In genomic region chr1:204848579-204848978, GRCh38 we compare ENCODE assay signal across 20 cellular contexts. TPM values are rescaled to one million over a fixed set of nuclear protein-coding genes. Genes with fewer than 3 reads are reported as not detected.
DNase-seq lines count a peak whose midpoint lies in the region; ATAC-seq, FAIRE-seq and TF ChIP-seq lines count a peak whose summit lies in the region.
"Had no signal": no experiment of that assay in that cellular context is flagged by ENCODE, and none has a peak within 500 bp of the region (broad histone marks: within the 10 kb centered on the region; RNA-seq: fewer than 3 reads in every experiment).

No MANE protein-coding gene starts in this region.

- no peak overlapping the region for H3K27ac Mint-ChIP-seq in osteocyte (ENCODE audit: unreplicated experiment)
- H3K27ac Mint-ChIP-seq: CD4-positive, alpha-beta T cell; GM23338 had no signal

- TF ChIP-seq EP300 in K562 (IDR thresholded peaks at IDR 0.05; ENCODE audit: low read length) = no peak

- no peak for TF ChIP-seq RAD21 in K562 (CRISPR knock-in tag; conservative IDR thresholded peaks at IDR 0.05 in 1 of 2, IDR thresholded peaks at IDR 0.05 in 1 of 2)

- WGBS in K562 (ENCODE audit: insufficient coverage, low coverage, missing lambda C conversion rate) = 1% methylated on average over 5 of the region's 5 CpGs

- peaks cover 12 to 26% of the 10 kb centered on the region in 2 experiments for H3K27me3 ChIP-seq in K562 (ENCODE audit: control insufficient read depth in 2 of 2, insufficient read depth in 2 of 2, low read length in 2 of 2)
- peaks cover 64% of the 10 kb centered on the region for H3K27me3 ChIP-seq in PC-9 (ENCODE audit: insufficient read depth, low read depth)

- no peak overlapping the region for H3K9ac ChIP-seq in K562 (ENCODE audit: insufficient read depth in 1 of 2, low read depth in 2 of 2, low read length in 2 of 2)

- H3K4me2 ChIP-seq in K562 (ENCODE audit: insufficient read depth, low read length) (no peak overlapping the region), PC-9 (no peak overlapping the region)
- H3K4me2 ChIP-seq: A549, GM23338 had no signal

- H3K4me1 ChIP-seq in K562 (replicated peaks in 1 of 2; ENCODE audit: control insufficient read depth in 2 of 2, insufficient read depth in 2 of 2, low read length in 2 of 2) (no peaks in the 10 kb centered on the region), PC-9 (replicated peaks; ENCODE audit: insufficient read depth) (no peaks in the 10 kb centered on the region)
- H3K4me1 ChIP-seq: A549, Caco-2 had no signal

- peaks cover 9% of the 10 kb centered on the region; the same call in 1 of the 2 replicates for H4K20me1 ChIP-seq in K562 (replicated peaks; ENCODE audit: control insufficient read depth, insufficient read depth, low read length)
- H4K20me1 ChIP-seq in PC-9 (ENCODE audit: insufficient read depth) = no peaks in the 10 kb centered on the region

- H3K9me1 ChIP-seq in K562 (ENCODE audit: control insufficient read depth, insufficient read depth, low read length) = no peaks in the 10 kb centered on the region

- H2AFZ ChIP-seq in K562 (ENCODE audit: low read depth, low read length) (no peak overlapping the region), PC-9 (no peak overlapping the region)
- H2AFZ ChIP-seq: GM23338 had no signal

- no peak for ATAC-seq in K562
- ATAC-seq: A549, GM23338 had no signal

- peaks cover 2% of the 10 kb centered on the region for H3K27me3 Mint-ChIP-seq in osteocyte (ENCODE audit: unreplicated experiment)

- H3K9me3 Mint-ChIP-seq in osteocyte (ENCODE audit: unreplicated experiment) = no peaks in the 10 kb centered on the region
- H3K9me3 Mint-ChIP-seq: CD4-positive, alpha-beta T cell; GM23338 had no signal

- FAIRE-seq in K562 (lab: Jason Lieb, UNC) = peak; percentile 35
- FAIRE-seq: A549, H54 had no signal

- intact Hi-C loops in K562 (cut with micrococcal nuclease) = no loop called here
- intact Hi-C loops in PC-9 (cut with micrococcal nuclease; ENCODE audit: unreplicated experiment) = no loop called here

- no peak for TF ChIP-seq POLR2A in K562 (conservative IDR thresholded peaks at IDR 0.05)

- CTCF ChIA-PET in K562 (lab: Yijun Ruan, JAX; ENCODE audit: low intra/inter-chr PET ratio) = no interaction called here
- CTCF ChIA-PET in PC-9 (lab: Charles Lee) = no interaction called here

- H3F3A ChIP-seq in PC-9 (ENCODE audit: insufficient read depth, low read depth) = no peaks in the 10 kb centered on the region

- H3K4me3 Mint-ChIP-seq in osteocyte (ENCODE audit: unreplicated experiment) = no peak overlapping the region
- H3K4me3 Mint-ChIP-seq: CD4-positive, alpha-beta T cell; GM23338 had no signal

- in situ Hi-C loops in K562 (cut with MboI) = no loop called here

- no peaks in the 10 kb centered on the region for H3K9me2 ChIP-seq in PC-9 (ENCODE audit: insufficient read depth)

- H3K36me3 Mint-ChIP-seq in osteocyte (ENCODE audit: unreplicated experiment) = no peaks in the 10 kb centered on the region

- no peaks in the 10 kb centered on the region for H3K4me1 Mint-ChIP-seq in osteocyte (ENCODE audit: unreplicated experiment)

- no peaks in the 10 kb centered on the region for H3K36me3 ChIP-seq in K562 (ENCODE audit: control insufficient read depth, insufficient read depth, low read length)
- no peaks in the 10 kb centered on the region for H3K36me3 ChIP-seq in PC-9 (ENCODE audit: low read depth)

- TF ChIP-seq CTCF in K562 (IDR thresholded peaks at IDR 0.05 in 2 of 3, conservative IDR thresholded peaks at IDR 0.05 in 1 of 3; ENCODE audit: insufficient read depth in 2 of 3, low read depth in 1 of 3, low read length in 3 of 3) = no peak
- no peak for TF ChIP-seq CTCF in PC-9 (conservative IDR thresholded peaks at IDR 0.05)
- no peak for TF ChIP-seq CTCF in osteocyte (IDR thresholded peaks at IDR 0.05)

- BruUV-seq in K562 (replicated peaks; lab: Mats Ljungman, UMichigan) (no TSS peak), PC-9 (replicated peaks; lab: Mats Ljungman, UMichigan) (no TSS peak)

- peak; percentile 81 for DNase-seq in NCI-H82 (lab: John Stamatoyannopoulos, UW)
- no peak for DNase-seq in NCI-H82 treated with DMSO at 0.1 percent for 48 hours (lab: John Stamatoyannopoulos, UW; ENCODE audit: unreplicated experiment)
- DNase-seq in NCI-H146 treated with DMSO at 0.1 percent for 48 hours (lab: John Stamatoyannopoulos, UW; ENCODE audit: unreplicated experiment) = peak; percentile 69
- DNase-seq in K562 (ENCODE audit: extremely low read depth in 1 of 4, low spot score in 3 of 4) = no peak
- DNase-seq in substantia nigra (lab: John Stamatoyannopoulos, UW) = no peak
- no peak for DNase-seq in DMS 273 treated with DMSO at 0.1 percent for 48 hours (lab: John Stamatoyannopoulos, UW)
- DNase-seq in PC-9 = no peak
- no peak for DNase-seq in osteocyte (ENCODE audit: extremely low spot score, unreplicated experiment)
- DNase-seq: AML-193; Caco-2; CD4-positive, alpha-beta T cell; DMS79 treated with DMSO at 0.1 percent for 48 hours; GF-D8; HCEC 1CT had no signal

- H3K79me2 ChIP-seq in K562 (ENCODE audit: control insufficient read depth, insufficient read depth, low read length) (no peaks in the 10 kb centered on the region), PC-9 (ENCODE audit: low read depth) (no peaks in the 10 kb centered on the region)

- no peaks in the 10 kb centered on the region for H3K9me3 ChIP-seq in K562 (replicated peaks; ENCODE audit: control insufficient read depth, insufficient read depth, low read depth, low read length)
- H3K9me3 ChIP-seq in PC-9 (ENCODE audit: insufficient read depth, low read depth) = no peaks in the 10 kb centered on the region
- H3K9me3 ChIP-seq: A549, Caco-2 had no signal

- no peak overlapping the region for H3K4me3 ChIP-seq in K562
- no peak overlapping the region for H3K4me3 ChIP-seq in PC-9
- H3K4me3 ChIP-seq: A549, GM23338 had no signal

- POLR2A ChIA-PET in K562 (lab: Yijun Ruan, JAX) = no interaction called here
- POLR2A ChIA-PET in PC-9 (lab: Charles Lee; ENCODE audit: unreplicated experiment) = no interaction called here

- H3K27ac ChIP-seq in K562 (ENCODE audit: extremely low read depth, low read depth, low read length) (no peak overlapping the region), substantia nigra (ENCODE audit: low read depth, low read length, poor library complexity, severe bottlenecking) (peak overlapping the region; percentile 95), PC-9 (no peak overlapping the region)
- H3K27ac ChIP-seq: 22Rv1, A549, C4-2B, HL-60 had no signal

TF ChIP-seq in K562, 482 proteins besides CTCF, POLR2A, EP300 and RAD21:
- no peak for TF ChIP-seq PTBP1 (IDR thresholded peaks at IDR 0.05; ENCODE audit: low read depth, low read length)
- no peak for TF ChIP-seq ATF7 (IDR thresholded peaks at IDR 0.05)
- TF ChIP-seq CHD4 (IDR thresholded peaks at IDR 0.05; ENCODE audit: insufficient read depth, insufficient replicate concordance, low read depth, low read length, poor library complexity, severe bottlenecking) = no peak
- TF ChIP-seq ZNF644 (tag; IDR thresholded peaks at IDR 0.05; ENCODE audit: low read depth) = no peak
- no peak for TF ChIP-seq ZNF507 (tag; conservative IDR thresholded peaks at IDR 0.05)
- TF ChIP-seq MBD2 (IDR thresholded peaks at IDR 0.05; ENCODE audit: borderline replicate concordance, low read depth) = no peak
- TF ChIP-seq CTBP1 (IDR thresholded peaks at IDR 0.05; ENCODE audit: borderline replicate concordance) = no peak

RNA-seq across cellular contexts. Expression of gene NFASC, which starts 22.1 kb away (rescaled TPM):
- not detected in 2 replicates for total RNA-seq in K562 (2011; cell fraction: chromatin; rRNA removed; ENCODE audit: low replicate concordance)
- total RNA-seq in K562 (2011; cell fraction: nucleolus; rRNA removed) = not detected in 2 replicates
- 0.92 TPM in 1 of 2 replicates, not detected in the other for total RNA-seq in K562 (2011; cell fraction: nucleoplasm; rRNA removed)
- total RNA-seq in K562 (2014; rRNA removed) (not detected in 2 replicates), K562 (2014; rRNA removed; fragmentation: Illumina TruSeq; extraction: Trizol) (not detected in 2 replicates), K562 (2015; rRNA removed; fragmentation: Illumina TruSeq; extraction: Trizol) (not detected in 2 replicates), K562 (2021) (0.04 and 0.16 TPM in 2 replicates), PC-9 (2021) (not detected in 2 replicates), osteocyte (0.13 TPM in 1 of 2 replicates, not detected in the other)
- polyA plus RNA-seq in K562 (2011; rRNA removed) (0.03 TPM in 1 of 2 replicates, not detected in the other), K562 (2014; fragmentation: Illumina TruSeq; extraction: Trizol) (0.06 TPM in 1 of 2 replicates, not detected in the other), K562 (2014; fragmentation: Nextera tagmentation; extraction: Ambion mirVana) (not detected), K562 (2014; rRNA removed) (not detected in 2 replicates)
- not detected in 2 replicates for polyA plus RNA-seq in K562 (2011; cell fraction: cytosol; rRNA removed)
- polyA plus RNA-seq in K562 (2011; cell fraction: nucleus; rRNA removed) = 0.14 TPM in 1 of 2 replicates, not detected in the other
- polyA plus RNA-seq in K562 (2012) = 0.05 and 0.58 TPM in 2 replicates
- not detected in 2 replicates for polyA minus RNA-seq in K562 (2011; rRNA and poly(A)+ RNA removed)
- polyA minus RNA-seq in K562 (2011; cell fraction: cytosol; rRNA and poly(A)+ RNA removed) = not detected in 2 replicates
- not detected in 2 replicates for polyA minus RNA-seq in K562 (2011; cell fraction: nucleus; rRNA and poly(A)+ RNA removed)
- total RNA-seq: CD4-positive, alpha-beta T cell had no signal

Comparison
In these comparisons a context has a peak if more than half of its experiments do, and no peak if none do; other contexts are left out.
1. DNase-seq: peak in NCI-H82 (single experiment) and NCI-H146 treated with DMSO at 0.1 percent for 48 hours (single experiment); none in NCI-H82 treated with DMSO at 0.1 percent for 48 hours (single experiment), K562 (0 of 4), substantia nigra (0 of 49), DMS 273 treated with DMSO at 0.1 percent for 48 hours (single experiment), PC-9 (0 of 2) and osteocyte (single experiment).